ENCODE assay signal across 8 cellular contexts in genomic region chr3:113212845-113213375, GRCh38. TPM values are rescaled to one million over a fixed set of nuclear protein-coding genes. Genes with fewer than 3 reads are reported as not detected.
DNase-seq lines count a peak whose midpoint lies in the region; ATAC-seq and TF ChIP-seq lines count a peak whose summit lies in the region.

No MANE protein-coding gene starts in this region.

- H3K4me1 Mint-ChIP-seq in Caco-2 (ENCODE audit: low read depth, unreplicated experiment), result peaks cover 6% of the 10 kb centered on the region

- intact Hi-C loops in Caco-2 (cut with micrococcal nuclease; ENCODE audit: unreplicated experiment), result no loop called here
- intact Hi-C loops in prostate gland (cut with DNase I), result loop anchor here (5.0 kb wide), 3 partner anchors 34 to 66 kb away; no protein-coding TSS in a partner anchor

- TF ChIP-seq CTCF in Caco-2 (IDR thresholded peaks at IDR 0.05; ENCODE audit: insufficient read depth in 1 of 2, low read depth in 1 of 2, low read length in 1 of 2, severe bottlenecking in 1 of 2, unreplicated experiment in 1 of 2), result no peak
- no peak for TF ChIP-seq CTCF in WERI-Rb-1 (IDR thresholded peaks at IDR 0.05; ENCODE audit: low read depth, low read length)
- no peak for TF ChIP-seq CTCF in fibroblast of pulmonary artery (IDR thresholded peaks at IDR 0.05; ENCODE audit: low read length, missing control alignments)
- no peak for TF ChIP-seq CTCF in prostate gland (IDR thresholded peaks at IDR 0.05)

- H3K4me3 Mint-ChIP-seq in Caco-2 (ENCODE audit: unreplicated experiment), result peak overlapping the region; percentile 61

- WGBS in prostate gland, result 19% methylated on average over 4 of the region's 4 CpGs

- H3K27me3 Mint-ChIP-seq in Caco-2 (ENCODE audit: insufficient read depth, unreplicated experiment), result peaks cover 35% of the 10 kb centered on the region

- TF ChIP-seq POLR2A in prostate gland (IDR thresholded peaks at IDR 0.05), result no peak

- H3K27me3 ChIP-seq in Caco-2 (replicated peaks; ENCODE audit: control insufficient read depth, insufficient read depth, low read length), result peaks cover 3% of the 10 kb centered on the region
- H3K27me3 ChIP-seq in WERI-Rb-1 (ENCODE audit: insufficient read depth, low read depth, severe bottlenecking), result peaks cover 16% of the 10 kb centered on the region
- H3K27me3 ChIP-seq in prostate gland (replicated peaks; ENCODE audit: insufficient read depth), result no peaks in the 10 kb centered on the region

- POLR2A ChIA-PET in Caco-2 (lab: Charles Lee), result no interaction called here

- H3K27ac Mint-ChIP-seq in Caco-2 (ENCODE audit: unreplicated experiment), result no peak overlapping the region

- H3K27ac ChIP-seq in WERI-Rb-1, result no peak overlapping the region
- H3K27ac ChIP-seq in prostate gland, result peak overlapping the region; percentile 89 to 94

- no peak for ATAC-seq in GM18870 (IDR thresholded peaks at IDR 0.05; ENCODE audit: unreplicated experiment)

- H3K36me3 ChIP-seq in Caco-2 (ENCODE audit: control insufficient read depth, insufficient read depth, low read length) (no peaks in the 10 kb centered on the region), WERI-Rb-1 (no peaks in the 10 kb centered on the region), prostate gland (no peaks in the 10 kb centered on the region)

- DNase-seq in Caco-2, result no peak
- no peak for DNase-seq in WERI-Rb-1
- no peak for DNase-seq in fibroblast of pulmonary artery (ENCODE audit: low read depth)
- no peak for DNase-seq in prostate gland (ENCODE audit: low spot score)
- DNase-seq in NCI-H2196 (lab: John Stamatoyannopoulos, UW; ENCODE audit: unreplicated experiment), result no peak
- DNase-seq in SKM-1 (lab: John Stamatoyannopoulos, UW; ENCODE audit: unreplicated experiment), result no peak
- no peak for DNase-seq in NCI-H2081 (lab: John Stamatoyannopoulos, UW)

- no peaks in the 10 kb centered on the region for H3K9me3 ChIP-seq in Caco-2
- no peaks in the 10 kb centered on the region for H3K9me3 ChIP-seq in WERI-Rb-1 (ENCODE audit: severe bottlenecking)
- H3K9me3 ChIP-seq in prostate gland, result no peaks in the 10 kb centered on the region

- H3K4me3 ChIP-seq in Caco-2 (ENCODE audit: low read depth, low read length) (no peak overlapping the region), WERI-Rb-1 (ENCODE audit: low read depth, low read length) (peak overlapping the region; percentile 68), fibroblast of pulmonary artery (replicated peaks; ENCODE audit: low read depth, low read length) (peak overlapping the region; percentile 68), prostate gland (peak overlapping the region; percentile 85 to 89)

- H3K9me3 Mint-ChIP-seq in Caco-2 (ENCODE audit: unreplicated experiment), result no peaks in the 10 kb centered on the region

- H3K4me1 ChIP-seq in Caco-2 (no peaks in the 10 kb centered on the region; the same call in 1 of the 2 replicates), prostate gland (replicated peaks) (no peaks in the 10 kb centered on the region)

- no peaks in the 10 kb centered on the region for H3K36me3 Mint-ChIP-seq in Caco-2 (ENCODE audit: insufficient read depth, unreplicated experiment)

- CTCF ChIA-PET in Caco-2 (lab: Charles Lee), result no interaction called here

- no TSS peak for BruUV-seq in Caco-2 (replicated peaks; lab: Mats Ljungman, UMichigan)

RNA-seq across cellular contexts. Expression of gene BOC, which starts 1.6 kb away (rescaled TPM):
- 0.35 and 0.73 TPM in 2 replicates for total RNA-seq in Caco-2 (2022)
- total RNA-seq in prostate gland, result 10 to 100 TPM; 41.4 to 42.3 TPM

Comparison
In these comparisons a context has a peak if more than half of its experiments do, and no peak if none do; other contexts are left out.
1. RNA of gene BOC, which starts 1.6 kb away (total RNA-seq): 41.4 to 42.3 TPM in prostate gland; 0.35 to 0.73 TPM in Caco-2; every median in the first group is over 10 times any median in the second.